In genomic region chr21:16305686-16306085, GRCh38 we compare ENCODE assay signal across 14 cellular contexts.
A peak's percentile ranks its signal among the peaks of the same experiment; 100 is the strongest.
DNase-seq lines count a peak whose midpoint lies in the region; ATAC-seq and TF ChIP-seq lines count a peak whose summit lies in the region.
"Had no signal": no experiment of that assay in that cellular context is flagged by ENCODE, and none has a peak within 500 bp of the region (broad histone marks: within the 10 kb centered on the region; RNA-seq: fewer than 3 reads in every experiment).

No MANE protein-coding gene starts in this region.

- H3K4me2 ChIP-seq in hepatocyte: peak overlapping the region; percentile 19

- no peaks in the 10 kb centered on the region for H4K20me1 ChIP-seq in hepatocyte (ENCODE audit: insufficient read depth, poor library complexity, severe bottlenecking)

- no peaks in the 10 kb centered on the region for H3K36me3 ChIP-seq in hepatocyte (replicated peaks; ENCODE audit: insufficient read depth, low read depth)
- H3K36me3 ChIP-seq: upper lobe of left lung had no signal

- no peak for ATAC-seq in GM18909 (IDR thresholded peaks at IDR 0.05; ENCODE audit: poor library complexity, unreplicated experiment)
- no peak for ATAC-seq in activated T-cell treated with anti-CD3 and anti-CD28 coated beads, Interleukin-2, amount 50 U/mL, for 72 hours (replicated peaks in 1 of 2)
- ATAC-seq: activated CD8-positive, alpha-beta memory T cell treated with anti-CD3 and anti-CD28 coated beads, Interleukin-2, amount 10 ng/mL, durations not matched to agents 7 days and 5 days had no signal

- H3K36me3 Mint-ChIP-seq in HFFc6 (ENCODE audit: low read depth): no peaks in the 10 kb centered on the region
- no peaks in the 10 kb centered on the region for H3K36me3 Mint-ChIP-seq in activated T-cell treated with anti-CD3 and anti-CD28 coated beads, Interleukin-2, amount 50 U/mL, for 72 hours (ENCODE audit: insufficient read depth in 2 of 2)
- H3K36me3 Mint-ChIP-seq: activated CD8-positive, alpha-beta memory T cell treated with anti-CD3 and anti-CD28 coated beads, Interleukin-2, amount 10 ng/mL, durations not matched to agents 7 days and 5 days had no signal

- no peak overlapping the region for H3K27ac ChIP-seq in hepatocyte
- H3K27ac ChIP-seq: upper lobe of left lung had no signal

- no peak overlapping the region for H3K27ac Mint-ChIP-seq in HFFc6
- H3K27ac Mint-ChIP-seq in activated T-cell treated with anti-CD3 and anti-CD28 coated beads, Interleukin-2, amount 50 U/mL, for 72 hours: no peak overlapping the region
- H3K27ac Mint-ChIP-seq: activated CD8-positive, alpha-beta memory T cell treated with anti-CD3 and anti-CD28 coated beads, Interleukin-2, amount 10 ng/mL, durations not matched to agents 7 days and 5 days had no signal

- 0 out of 2 replicates have a peak overlapping the region, but pooled peaks have one; percentile 22 for H3K4me3 Mint-ChIP-seq in HFFc6
- no peak overlapping the region for H3K4me3 Mint-ChIP-seq in activated T-cell treated with anti-CD3 and anti-CD28 coated beads, Interleukin-2, amount 50 U/mL, for 72 hours
- H3K4me3 Mint-ChIP-seq: activated CD8-positive, alpha-beta memory T cell treated with anti-CD3 and anti-CD28 coated beads, Interleukin-2, amount 10 ng/mL, durations not matched to agents 7 days and 5 days had no signal

- H2AFZ ChIP-seq in hepatocyte: no peak overlapping the region

- H3K9me3 ChIP-seq in hepatocyte (ENCODE audit: low read depth): no peaks in the 10 kb centered on the region
- H3K9me3 ChIP-seq: upper lobe of left lung had no signal

- H3K27me3 ChIP-seq in hepatocyte: no peaks in the 10 kb centered on the region
- H3K27me3 ChIP-seq: upper lobe of left lung had no signal

- in situ Hi-C loops in astrocyte of the spinal cord (cut with HindIII; ENCODE audit: low sequenced_read_pairs): no loop called here

- H3K79me2 ChIP-seq in hepatocyte: no peaks in the 10 kb centered on the region

- TF ChIP-seq CTCF in HFFc6 (IDR thresholded peaks at IDR 0.05) (no peak), astrocyte of the spinal cord (IDR thresholded peaks at IDR 0.05; ENCODE audit: low read depth, low read length) (no peak), hepatocyte (IDR thresholded peaks at IDR 0.05; ENCODE audit: poor library complexity) (no peak), retinal pigment epithelial cell (conservative IDR thresholded peaks at IDR 0.05; ENCODE audit: low read depth, low read length) (no peak)

- H3K9me3 Mint-ChIP-seq in HFFc6: no peaks in the 10 kb centered on the region
- no peaks in the 10 kb centered on the region for H3K9me3 Mint-ChIP-seq in activated T-cell treated with anti-CD3 and anti-CD28 coated beads, Interleukin-2, amount 50 U/mL, for 72 hours

- DNase-seq in HFFc6 (no peak), astrocyte of the spinal cord (ENCODE audit: low read depth, low spot score) (peak; percentile 73), hepatocyte (ENCODE audit: low spot score) (no peak), retinal pigment epithelial cell (ENCODE audit: low read depth) (no peak), NCI-H526 treated with DMSO at 0.1 percent for 48 hours (lab: John Stamatoyannopoulos, UW) (no peak), cerebellar nuclear complex (lab: John Stamatoyannopoulos, UW) (no peak)
- DNase-seq in activated T-cell treated with anti-CD3 and anti-CD28 coated beads, Interleukin-2, amount 50 U/mL, for 72 hours: no peak
- DNase-seq: activated CD8-positive, alpha-beta memory T cell treated with anti-CD3 and anti-CD28 coated beads, Interleukin-2, amount 10 ng/mL, durations not matched to agents 7 days and 5 days; Calu3; islet precursor cell; NCI-H1930; stimulated activated CD4-positive, alpha-beta T cell treated with anti-CD3 and anti-CD28 coated beads, Interleukin-2, amount 100 ng/mL, for 24 hours; upper lobe of left lung had no signal

- 73% methylated on average over 6 of the region's 6 CpGs for WGBS in hepatocyte (ENCODE audit: low lambda C conversion rate, missing lambda C conversion rate)

- H3K4me1 ChIP-seq in hepatocyte (ENCODE audit: insufficient read depth): no peaks in the 10 kb centered on the region
- H3K4me1 ChIP-seq: upper lobe of left lung had no signal

- H3K4me1 Mint-ChIP-seq in HFFc6 (ENCODE audit: low read depth): peaks cover 27% of the 10 kb centered on the region
- H3K4me1 Mint-ChIP-seq in activated T-cell treated with anti-CD3 and anti-CD28 coated beads, Interleukin-2, amount 50 U/mL, for 72 hours (ENCODE audit: low read depth): peaks cover 5% of the 10 kb centered on the region
- H3K4me1 Mint-ChIP-seq: activated CD8-positive, alpha-beta memory T cell treated with anti-CD3 and anti-CD28 coated beads, Interleukin-2, amount 10 ng/mL, durations not matched to agents 7 days and 5 days had no signal

- no peaks in the 10 kb centered on the region for H3K27me3 Mint-ChIP-seq in HFFc6 (ENCODE audit: insufficient read depth)
- H3K27me3 Mint-ChIP-seq in activated T-cell treated with anti-CD3 and anti-CD28 coated beads, Interleukin-2, amount 50 U/mL, for 72 hours (ENCODE audit: low read depth): no peaks in the 10 kb centered on the region
- H3K27me3 Mint-ChIP-seq: activated CD8-positive, alpha-beta memory T cell treated with anti-CD3 and anti-CD28 coated beads, Interleukin-2, amount 10 ng/mL, durations not matched to agents 7 days and 5 days had no signal

- H3K4me3 ChIP-seq in astrocyte of the spinal cord (ENCODE audit: low read depth, low read length) (peak overlapping the region; percentile 22), hepatocyte (no peak overlapping the region), retinal pigment epithelial cell (ENCODE audit: low read length) (peak overlapping the region; percentile 24)
- H3K4me3 ChIP-seq: upper lobe of left lung had no signal

- no peaks in the 10 kb centered on the region for H3K9me2 ChIP-seq in hepatocyte (replicated peaks; ENCODE audit: insufficient read depth)
